ENCODE assay signal across 1 cellular context in the genomic region with DNA sequence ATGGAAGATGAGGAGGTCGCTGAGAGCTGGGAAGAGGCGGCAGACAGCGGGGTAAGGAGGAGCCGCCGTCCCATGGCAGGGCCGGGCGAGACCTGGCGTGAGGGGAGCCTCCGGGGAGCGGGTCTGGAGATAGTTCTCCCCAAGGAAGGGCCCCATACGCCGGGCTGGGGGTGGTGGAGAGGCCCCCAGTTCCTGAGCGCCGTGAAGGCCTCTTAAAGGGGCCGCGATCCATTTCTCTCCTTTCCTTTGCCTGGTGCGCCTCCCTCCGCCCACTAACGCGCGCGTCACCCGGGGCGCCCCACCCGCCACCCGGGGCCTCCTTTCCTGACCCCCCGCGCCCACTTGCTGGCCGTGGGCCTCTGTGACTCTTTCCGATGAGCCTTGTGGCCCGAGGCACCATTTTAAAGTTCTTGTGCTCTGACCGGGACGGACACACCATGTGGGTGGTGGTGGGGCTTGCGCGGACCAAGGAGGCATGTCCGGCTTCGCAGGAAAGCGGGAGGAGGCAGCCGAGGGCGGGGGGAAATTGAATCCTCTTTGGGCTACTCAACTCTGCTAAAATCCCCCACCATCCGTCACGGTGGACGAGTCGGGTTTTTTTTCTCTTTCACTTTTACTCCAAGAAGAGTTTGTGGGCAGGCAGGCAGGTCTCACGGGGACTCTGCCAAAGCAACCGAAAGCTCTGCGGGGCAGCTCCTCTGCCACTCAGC.
TF ChIP-seq lines count a peak whose summit lies in the region.

No MANE protein-coding gene starts in this region.

TF ChIP-seq in HepG2, 621 proteins besides CTCF, POLR2A, EP300 and RAD21 (continued from another document and continues in another):
- TF ChIP-seq, protein P1, sequence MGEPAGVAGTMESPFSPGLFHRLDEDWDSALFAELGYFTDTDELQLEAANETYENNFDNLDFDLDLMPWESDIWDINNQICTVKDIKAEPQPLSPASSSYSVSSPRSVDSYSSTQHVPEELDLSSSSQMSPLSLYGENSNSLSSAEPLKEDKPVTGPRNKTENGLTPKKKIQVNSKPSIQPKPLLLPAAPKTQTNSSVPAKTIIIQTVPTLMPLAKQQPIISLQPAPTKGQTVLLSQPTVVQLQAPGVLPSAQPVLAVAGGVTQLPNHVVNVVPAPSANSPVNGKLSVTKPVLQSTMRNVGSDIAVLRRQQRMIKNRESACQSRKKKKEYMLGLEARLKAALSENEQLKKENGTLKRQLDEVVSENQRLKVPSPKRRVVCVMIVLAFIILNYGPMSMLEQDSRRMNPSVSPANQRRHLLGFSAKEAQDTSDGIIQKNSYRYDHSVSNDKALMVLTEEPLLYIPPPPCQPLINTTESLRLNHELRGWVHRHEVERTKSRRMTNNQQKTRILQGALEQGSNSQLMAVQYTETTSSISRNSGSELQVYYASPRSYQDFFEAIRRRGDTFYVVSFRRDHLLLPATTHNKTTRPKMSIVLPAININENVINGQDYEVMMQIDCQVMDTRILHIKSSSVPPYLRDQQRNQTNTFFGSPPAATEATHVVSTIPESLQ (CRISPR knock-in tag; conservative IDR thresholded peaks at IDR 0.05), result no peak
- TF ChIP-seq, protein P2, sequence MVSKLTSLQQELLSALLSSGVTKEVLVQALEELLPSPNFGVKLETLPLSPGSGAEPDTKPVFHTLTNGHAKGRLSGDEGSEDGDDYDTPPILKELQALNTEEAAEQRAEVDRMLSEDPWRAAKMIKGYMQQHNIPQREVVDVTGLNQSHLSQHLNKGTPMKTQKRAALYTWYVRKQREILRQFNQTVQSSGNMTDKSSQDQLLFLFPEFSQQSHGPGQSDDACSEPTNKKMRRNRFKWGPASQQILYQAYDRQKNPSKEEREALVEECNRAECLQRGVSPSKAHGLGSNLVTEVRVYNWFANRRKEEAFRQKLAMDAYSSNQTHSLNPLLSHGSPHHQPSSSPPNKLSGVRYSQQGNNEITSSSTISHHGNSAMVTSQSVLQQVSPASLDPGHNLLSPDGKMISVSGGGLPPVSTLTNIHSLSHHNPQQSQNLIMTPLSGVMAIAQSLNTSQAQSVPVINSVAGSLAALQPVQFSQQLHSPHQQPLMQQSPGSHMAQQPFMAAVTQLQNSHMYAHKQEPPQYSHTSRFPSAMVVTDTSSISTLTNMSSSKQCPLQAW (CRISPR knock-in tag; IDR thresholded peaks at IDR 0.05), result no peak; the same call in 1 of the 2 replicates
- TF ChIP-seq, protein P3, sequence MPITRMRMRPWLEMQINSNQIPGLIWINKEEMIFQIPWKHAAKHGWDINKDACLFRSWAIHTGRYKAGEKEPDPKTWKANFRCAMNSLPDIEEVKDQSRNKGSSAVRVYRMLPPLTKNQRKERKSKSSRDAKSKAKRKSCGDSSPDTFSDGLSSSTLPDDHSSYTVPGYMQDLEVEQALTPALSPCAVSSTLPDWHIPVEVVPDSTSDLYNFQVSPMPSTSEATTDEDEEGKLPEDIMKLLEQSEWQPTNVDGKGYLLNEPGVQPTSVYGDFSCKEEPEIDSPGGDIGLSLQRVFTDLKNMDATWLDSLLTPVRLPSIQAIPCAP (CRISPR knock-in tag; IDR thresholded peaks at IDR 0.05; ENCODE audit: low read depth), result no peak
- TF ChIP-seq KAT2B (IDR thresholded peaks at IDR 0.05; ENCODE audit: borderline replicate concordance, low read depth, low read length) (no peak), ZNF138 (CRISPR knock-in tag; IDR thresholded peaks at IDR 0.05; ENCODE audit: low read depth) (no peak), ZNF614 (CRISPR knock-in tag; IDR thresholded peaks at IDR 0.05; ENCODE audit: borderline replicate concordance) (no peak; the same call in 1 of the 2 replicates), RBM39 (IDR thresholded peaks at IDR 0.05; ENCODE audit: low read depth, low read length, poor library complexity, severe bottlenecking) (peak; percentile 68), HNF4A (CRISPR knock-in tag; IDR thresholded peaks at IDR 0.05) (no peak), KDM6A (CRISPR knock-in tag; IDR thresholded peaks at IDR 0.05; ENCODE audit: low read depth) (no peak), ZNF101 (CRISPR knock-in tag; IDR thresholded peaks at IDR 0.05; ENCODE audit: borderline replicate concordance, low read depth) (no peak), TOPORS (CRISPR knock-in tag; IDR thresholded peaks at IDR 0.05) (no peak), SOX6 (IDR thresholded peaks at IDR 0.05) (no peak), SOX6 (CRISPR knock-in tag; IDR thresholded peaks at IDR 0.05) (peak; percentile 39), ZNF556 (CRISPR knock-in tag; IDR thresholded peaks at IDR 0.05; ENCODE audit: borderline replicate concordance) (no peak), PRMT3 (CRISPR knock-in tag; IDR thresholded peaks at IDR 0.05; ENCODE audit: borderline replicate concordance, low read depth) (no peak), PHF8 (CRISPR knock-in tag; IDR thresholded peaks at IDR 0.05) (peak; percentile 98), ZNF761 (CRISPR knock-in tag; conservative IDR thresholded peaks at IDR 0.05) (no peak), AGO2 (optimal IDR thresholded peaks at IDR 0.05; ENCODE audit: low read depth, low read length) (peak; percentile 59), HOXA3 (CRISPR knock-in tag; IDR thresholded peaks at IDR 0.05) (no peak), ZNF501 (CRISPR knock-in tag; IDR thresholded peaks at IDR 0.05) (peak; percentile 42), SP1 (IDR thresholded peaks at IDR 0.05) (no peak), SP1 (CRISPR knock-in tag; IDR thresholded peaks at IDR 0.05) (no peak), ZNF83 (CRISPR knock-in tag; IDR thresholded peaks at IDR 0.05; ENCODE audit: borderline replicate concordance) (no peak), ZNF709 (CRISPR knock-in tag; IDR thresholded peaks at IDR 0.05) (no peak), ATAD3A (CRISPR knock-in tag; IDR thresholded peaks at IDR 0.05) (no peak), NFE2 (CRISPR knock-in tag; IDR thresholded peaks at IDR 0.05) (no peak), PAX8 (CRISPR knock-in tag; IDR thresholded peaks at IDR 0.05; ENCODE audit: borderline replicate concordance) (no peak), ZNF10 (CRISPR knock-in tag; IDR thresholded peaks at IDR 0.05; ENCODE audit: borderline replicate concordance, low read depth) (no peak), SP2 (CRISPR knock-in tag; IDR thresholded peaks at IDR 0.05) (no peak)
- TF ChIP-seq, protein P4, sequence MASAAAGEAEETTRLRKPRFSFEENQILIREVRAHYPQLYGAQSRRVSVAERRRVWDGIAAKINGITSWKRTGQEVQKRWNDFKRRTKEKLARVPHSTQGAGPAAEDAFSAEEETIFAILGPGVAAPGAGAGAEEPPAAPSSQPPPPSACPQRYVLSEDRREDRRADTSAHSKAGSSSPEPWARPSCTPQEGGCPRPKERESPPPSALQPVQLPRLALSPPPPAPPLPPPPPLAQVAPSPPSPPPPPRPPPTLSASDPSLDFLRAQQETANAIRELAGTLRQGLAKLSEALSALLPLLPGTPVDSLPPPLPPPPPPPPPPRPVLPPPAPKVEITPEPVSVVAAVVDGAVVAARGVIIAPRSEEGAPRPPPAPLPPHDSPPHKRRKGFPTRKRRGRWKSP (CRISPR knock-in tag; IDR thresholded peaks at IDR 0.05), result peak; percentile 67; the same call in 1 of the 2 replicates
- TF ChIP-seq, protein P5, sequence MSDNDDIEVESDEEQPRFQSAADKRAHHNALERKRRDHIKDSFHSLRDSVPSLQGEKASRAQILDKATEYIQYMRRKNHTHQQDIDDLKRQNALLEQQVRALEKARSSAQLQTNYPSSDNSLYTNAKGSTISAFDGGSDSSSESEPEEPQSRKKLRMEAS (IDR thresholded peaks at IDR 0.05), result peak; percentile 67
- TF ChIP-seq, protein P6, sequence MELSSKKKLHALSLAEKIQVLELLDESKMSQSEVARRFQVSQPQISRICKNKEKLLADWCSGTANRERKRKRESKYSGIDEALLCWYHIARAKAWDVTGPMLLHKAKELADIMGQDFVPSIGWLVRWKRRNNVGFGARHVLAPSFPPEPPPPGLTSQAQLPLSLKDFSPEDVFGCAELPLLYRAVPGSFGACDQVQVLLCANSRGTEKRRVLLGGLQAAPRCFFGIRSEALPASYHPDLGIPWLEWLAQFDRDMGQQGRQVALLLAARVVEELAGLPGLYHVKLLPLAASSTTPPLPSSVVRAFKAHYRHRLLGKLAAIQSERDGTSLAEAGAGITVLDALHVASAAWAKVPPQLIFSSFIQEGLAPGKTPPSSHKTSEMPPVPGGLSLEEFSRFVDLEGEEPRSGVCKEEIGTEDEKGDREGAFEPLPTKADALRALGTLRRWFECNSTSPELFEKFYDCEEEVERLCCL (CRISPR knock-in tag; IDR thresholded peaks at IDR 0.05; ENCODE audit: borderline replicate concordance), result 0 out of 2 replicates have a peak, but pooled peaks have one; percentile 58
- TF ChIP-seq, protein P7, sequence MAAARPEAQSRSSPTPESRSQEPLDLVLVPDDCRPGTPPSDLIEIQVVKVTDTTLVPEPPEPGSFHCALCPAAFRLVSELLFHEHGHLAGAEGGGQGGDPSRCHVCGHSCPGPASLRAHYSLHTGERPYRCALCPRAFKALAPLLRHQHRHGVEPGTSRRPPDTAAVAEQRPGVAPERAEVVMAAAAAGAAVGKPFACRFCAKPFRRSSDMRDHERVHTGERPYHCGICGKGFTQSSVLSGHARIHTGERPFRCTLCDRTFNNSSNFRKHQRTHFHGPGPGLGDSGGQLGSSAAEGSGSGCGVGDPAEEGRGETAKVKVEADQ (CRISPR knock-in tag; IDR thresholded peaks at IDR 0.05; ENCODE audit: borderline replicate concordance), result no peak; the same call in 1 of the 2 replicates
- TF ChIP-seq, protein P8, sequence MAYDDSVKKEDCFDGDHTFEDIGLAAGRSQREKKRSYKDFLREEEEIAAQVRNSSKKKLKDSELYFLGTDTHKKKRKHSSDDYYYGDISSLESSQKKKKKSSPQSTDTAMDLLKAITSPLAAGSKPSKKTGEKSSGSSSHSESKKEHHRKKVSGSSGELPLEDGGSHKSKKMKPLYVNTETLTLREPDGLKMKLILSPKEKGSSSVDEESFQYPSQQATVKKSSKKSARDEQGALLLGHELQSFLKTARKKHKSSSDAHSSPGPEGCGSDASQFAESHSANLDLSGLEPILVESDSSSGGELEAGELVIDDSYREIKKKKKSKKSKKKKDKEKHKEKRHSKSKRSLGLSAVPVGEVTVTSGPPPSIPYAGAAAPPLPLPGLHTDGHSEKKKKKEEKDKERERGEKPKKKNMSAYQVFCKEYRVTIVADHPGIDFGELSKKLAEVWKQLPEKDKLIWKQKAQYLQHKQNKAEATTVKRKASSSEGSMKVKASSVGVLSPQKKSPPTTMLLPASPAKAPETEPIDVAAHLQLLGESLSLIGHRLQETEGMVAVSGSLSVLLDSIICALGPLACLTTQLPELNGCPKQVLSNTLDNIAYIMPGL (CRISPR knock-in tag; IDR thresholded peaks at IDR 0.05; ENCODE audit: borderline replicate concordance in 1 of 2, low read depth in 1 of 2), result peak; percentile 59 to 86; a peak in 2 of 4 replicates
- TF ChIP-seq, protein P9, sequence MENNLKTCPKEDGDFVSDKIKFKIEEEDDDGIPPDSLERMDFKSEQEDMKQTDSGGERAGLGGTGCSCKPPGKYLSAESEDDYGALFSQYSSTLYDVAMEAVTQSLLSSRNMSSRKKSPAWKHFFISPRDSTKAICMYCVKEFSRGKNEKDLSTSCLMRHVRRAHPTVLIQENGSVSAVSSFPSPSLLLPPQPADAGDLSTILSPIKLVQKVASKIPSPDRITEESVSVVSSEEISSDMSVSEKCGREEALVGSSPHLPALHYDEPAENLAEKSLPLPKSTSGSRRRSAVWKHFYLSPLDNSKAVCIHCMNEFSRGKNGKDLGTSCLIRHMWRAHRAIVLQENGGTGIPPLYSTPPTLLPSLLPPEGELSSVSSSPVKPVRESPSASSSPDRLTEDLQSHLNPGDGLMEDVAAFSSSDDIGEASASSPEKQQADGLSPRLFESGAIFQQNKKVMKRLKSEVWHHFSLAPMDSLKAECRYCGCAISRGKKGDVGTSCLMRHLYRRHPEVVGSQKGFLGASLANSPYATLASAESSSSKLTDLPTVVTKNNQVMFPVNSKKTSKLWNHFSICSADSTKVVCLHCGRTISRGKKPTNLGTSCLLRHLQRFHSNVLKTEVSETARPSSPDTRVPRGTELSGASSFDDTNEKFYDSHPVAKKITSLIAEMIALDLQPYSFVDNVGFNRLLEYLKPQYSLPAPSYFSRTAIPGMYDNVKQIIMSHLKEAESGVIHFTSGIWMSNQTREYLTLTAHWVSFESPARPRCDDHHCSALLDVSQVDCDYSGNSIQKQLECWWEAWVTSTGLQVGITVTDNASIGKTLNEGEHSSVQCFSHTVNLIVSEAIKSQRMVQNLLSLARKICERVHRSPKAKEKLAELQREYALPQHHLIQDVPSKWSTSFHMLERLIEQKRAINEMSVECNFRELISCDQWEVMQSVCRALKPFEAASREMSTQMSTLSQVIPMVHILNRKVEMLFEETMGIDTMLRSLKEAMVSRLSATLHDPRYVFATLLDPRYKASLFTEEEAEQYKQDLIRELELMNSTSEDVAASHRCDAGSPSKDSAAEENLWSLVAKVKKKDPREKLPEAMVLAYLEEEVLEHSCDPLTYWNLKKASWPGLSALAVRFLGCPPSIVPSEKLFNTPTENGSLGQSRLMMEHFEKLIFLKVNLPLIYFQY (CRISPR knock-in tag; IDR thresholded peaks at IDR 0.05; ENCODE audit: borderline replicate concordance), result no peak; the same call in 1 of the 2 replicates
- TF ChIP-seq, protein P10, sequence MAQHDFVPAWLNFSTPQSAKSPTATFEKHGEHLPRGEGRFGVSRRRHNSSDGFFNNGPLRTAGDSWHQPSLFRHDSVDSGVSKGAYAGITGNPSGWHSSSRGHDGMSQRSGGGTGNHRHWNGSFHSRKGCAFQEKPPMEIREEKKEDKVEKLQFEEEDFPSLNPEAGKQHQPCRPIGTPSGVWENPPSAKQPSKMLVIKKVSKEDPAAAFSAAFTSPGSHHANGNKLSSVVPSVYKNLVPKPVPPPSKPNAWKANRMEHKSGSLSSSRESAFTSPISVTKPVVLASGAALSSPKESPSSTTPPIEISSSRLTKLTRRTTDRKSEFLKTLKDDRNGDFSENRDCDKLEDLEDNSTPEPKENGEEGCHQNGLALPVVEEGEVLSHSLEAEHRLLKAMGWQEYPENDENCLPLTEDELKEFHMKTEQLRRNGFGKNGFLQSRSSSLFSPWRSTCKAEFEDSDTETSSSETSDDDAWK (CRISPR knock-in tag; IDR thresholded peaks at IDR 0.05), result no peak
- TF ChIP-seq, protein P11, sequence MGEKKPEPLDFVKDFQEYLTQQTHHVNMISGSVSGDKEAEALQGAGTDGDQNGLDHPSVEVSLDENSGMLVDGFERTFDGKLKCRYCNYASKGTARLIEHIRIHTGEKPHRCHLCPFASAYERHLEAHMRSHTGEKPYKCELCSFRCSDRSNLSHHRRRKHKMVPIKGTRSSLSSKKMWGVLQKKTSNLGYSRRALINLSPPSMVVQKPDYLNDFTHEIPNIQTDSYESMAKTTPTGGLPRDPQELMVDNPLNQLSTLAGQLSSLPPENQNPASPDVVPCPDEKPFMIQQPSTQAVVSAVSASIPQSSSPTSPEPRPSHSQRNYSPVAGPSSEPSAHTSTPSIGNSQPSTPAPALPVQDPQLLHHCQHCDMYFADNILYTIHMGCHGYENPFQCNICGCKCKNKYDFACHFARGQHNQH (CRISPR knock-in tag; IDR thresholded peaks at IDR 0.05), result peak; percentile 78; the same call in 1 of the 2 replicates
- TF ChIP-seq, protein P12, sequence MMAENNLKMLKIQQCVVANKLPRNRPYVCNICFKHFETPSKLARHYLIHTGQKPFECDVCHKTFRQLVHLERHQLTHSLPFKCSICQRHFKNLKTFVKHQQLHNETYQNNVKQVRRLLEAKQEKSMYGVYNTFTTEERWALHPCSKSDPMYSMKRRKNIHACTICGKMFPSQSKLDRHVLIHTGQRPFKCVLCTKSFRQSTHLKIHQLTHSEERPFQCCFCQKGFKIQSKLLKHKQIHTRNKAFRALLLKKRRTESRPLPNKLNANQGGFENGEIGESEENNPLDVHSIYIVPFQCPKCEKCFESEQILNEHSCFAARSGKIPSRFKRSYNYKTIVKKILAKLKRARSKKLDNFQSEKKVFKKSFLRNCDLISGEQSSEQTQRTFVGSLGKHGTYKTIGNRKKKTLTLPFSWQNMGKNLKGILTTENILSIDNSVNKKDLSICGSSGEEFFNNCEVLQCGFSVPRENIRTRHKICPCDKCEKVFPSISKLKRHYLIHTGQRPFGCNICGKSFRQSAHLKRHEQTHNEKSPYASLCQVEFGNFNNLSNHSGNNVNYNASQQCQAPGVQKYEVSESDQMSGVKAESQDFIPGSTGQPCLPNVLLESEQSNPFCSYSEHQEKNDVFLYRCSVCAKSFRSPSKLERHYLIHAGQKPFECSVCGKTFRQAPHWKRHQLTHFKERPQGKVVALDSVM (CRISPR knock-in tag; IDR thresholded peaks at IDR 0.05), result no peak; the same call in 1 of the 2 replicates
